Comparison of ENCODE assay signal across 27 cellular contexts in the genomic region with DNA sequence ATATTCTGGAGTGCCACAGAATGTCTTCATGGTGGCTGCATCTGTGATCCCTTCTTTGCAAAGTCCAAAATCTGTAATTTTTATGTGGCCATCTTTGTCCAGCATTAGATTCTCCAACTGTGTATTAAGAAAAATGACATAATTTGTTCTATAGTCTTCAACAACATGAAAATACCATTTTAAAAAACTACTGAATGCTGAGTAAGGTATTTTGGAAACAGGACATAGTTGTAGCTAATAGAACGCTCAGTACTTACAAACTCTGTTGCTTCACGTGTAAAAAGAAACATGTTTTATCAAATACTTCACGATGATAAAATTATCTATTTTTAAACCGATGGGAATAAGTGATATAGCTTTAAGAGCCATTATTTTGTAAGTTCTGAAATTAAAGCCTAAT.
DNase-seq lines count a peak whose midpoint lies in the region; ATAC-seq, FAIRE-seq and TF ChIP-seq lines count a peak whose summit lies in the region.
"Had no signal": no experiment of that assay in that cellular context is flagged by ENCODE, and none has a peak within 500 bp of the region (broad histone marks: within the 10 kb centered on the region; RNA-seq: fewer than 3 reads in every experiment).

No MANE protein-coding gene starts in this region.

- no peak for TF ChIP-seq RAD21 in HepG2 (CRISPR knock-in tag; IDR thresholded peaks at IDR 0.05)
- no peak for TF ChIP-seq RAD21 in K562 (CRISPR knock-in tag; conservative IDR thresholded peaks at IDR 0.05 in 1 of 2, IDR thresholded peaks at IDR 0.05 in 1 of 2)

- H3K9ac ChIP-seq in HepG2 (ENCODE audit: insufficient read depth, low read depth, low read length) (no peak overlapping the region), K562 (ENCODE audit: insufficient read depth in 1 of 2, low read depth in 2 of 2, low read length in 2 of 2) (no peak overlapping the region)
- H3K9ac ChIP-seq: BLaER1 had no signal

- no peak for DNase-seq in HepG2 (ENCODE audit: low spot score)
- no peak for DNase-seq in right lobe of liver
- no peak for DNase-seq in K562 (ENCODE audit: extremely low read depth in 1 of 4, low spot score in 3 of 4)
- no peak for DNase-seq in pancreas
- no peak for DNase-seq in small intestine
- no peak for DNase-seq in NCI-H1694 treated with DMSO at 0.1 percent for 48 hours (lab: John Stamatoyannopoulos, UW)
- no peak for DNase-seq in stimulated activated CD4-positive, alpha-beta T cell treated with anti-CD3 and anti-CD28 coated beads, Interleukin-12 subunit alpha, Interleukin-12 subunit beta, amount 100 ng/mL, for 4 hours
- DNase-seq: ACHN; BE2C; C1 segment of cervical spinal cord; CD4-positive, alpha-beta memory T cell; CD4-positive, CD25-positive, alpha-beta regulatory T cell; CD8-positive, alpha-beta memory T cell; COR-L47; DMS 273 treated with DMSO at 0.1 percent for 48 hours; DMS153; DMS53; DMS79; DND-41; EL; GDM1 had no signal

- H3K27ac ChIP-seq in HepG2 (ENCODE audit: extremely low read length, insufficient read depth, low read length) (no peak overlapping the region), right lobe of liver (no peak overlapping the region), K562 (ENCODE audit: extremely low read depth, low read depth, low read length) (no peak overlapping the region), pancreas (no peak overlapping the region), small intestine (ENCODE audit: low read depth in 1 of 2, low read length in 1 of 2) (no peak overlapping the region)
- H3K27ac ChIP-seq: 22Rv1, BLaER1 had no signal

- no peaks in the 10 kb centered on the region for H3K79me2 ChIP-seq in HepG2 (ENCODE audit: insufficient read depth, low read length)
- no peaks in the 10 kb centered on the region for H3K79me2 ChIP-seq in K562 (ENCODE audit: control insufficient read depth, insufficient read depth, low read length)

- H3K36me3 ChIP-seq in HepG2 (replicated peaks in 1 of 2; ENCODE audit: control insufficient read depth in 1 of 2, insufficient read depth in 2 of 2, low read length in 2 of 2): no peaks in the 10 kb centered on the region
- H3K36me3 ChIP-seq in right lobe of liver: no peaks in the 10 kb centered on the region
- H3K36me3 ChIP-seq in K562 (ENCODE audit: control insufficient read depth, insufficient read depth, low read length): no peaks in the 10 kb centered on the region
- no peaks in the 10 kb centered on the region for H3K36me3 ChIP-seq in pancreas
- H3K36me3 ChIP-seq in small intestine (ENCODE audit: control insufficient read depth in 2 of 2, insufficient read depth in 2 of 2, low read length in 2 of 2): no peaks in the 10 kb centered on the region

- FAIRE-seq in HepG2 (lab: Jason Lieb, UNC): no peak
- FAIRE-seq in K562 (lab: Jason Lieb, UNC): no peak
- peak; percentile 66 for FAIRE-seq in pancreas (lab: Jason Lieb, UNC)
- peak; percentile 47 for FAIRE-seq in small intestine (lab: Jason Lieb, UNC)
- FAIRE-seq: GM12878, GM12892, GM18507 had no signal

- no peaks in the 10 kb centered on the region for H3K9me1 ChIP-seq in K562 (ENCODE audit: control insufficient read depth, insufficient read depth, low read length)

- H3K27me3 ChIP-seq in HepG2 (ENCODE audit: control insufficient read depth in 1 of 2, insufficient read depth in 2 of 2, low read length in 2 of 2) (no peaks in the 10 kb centered on the region), right lobe of liver (no peaks in the 10 kb centered on the region), K562 (ENCODE audit: control insufficient read depth in 2 of 2, insufficient read depth in 2 of 2, low read length in 2 of 2) (no peaks in the 10 kb centered on the region), pancreas (no peaks in the 10 kb centered on the region), small intestine (ENCODE audit: control insufficient read depth in 2 of 2, insufficient read depth in 2 of 2, low read length in 2 of 2) (no peaks in the 10 kb centered on the region)
- H3K27me3 ChIP-seq: BE2C, BLaER1 had no signal

- intact Hi-C loops in HepG2 (cut with micrococcal nuclease; ENCODE audit: unreplicated experiment) (no loop called here), right lobe of liver (cut with DNase I) (no loop called here), K562 (cut with micrococcal nuclease) (no loop called here), pancreas (cut with DNase I) (no loop called here)

- POLR2A ChIA-PET in HepG2 (lab: Yijun Ruan, JAX) (no interaction called here), K562 (lab: Yijun Ruan, JAX) (no interaction called here)

- ATAC-seq in HepG2: no peak
- no peak for ATAC-seq in right lobe of liver
- no peak for ATAC-seq in K562
- ATAC-seq in pancreas: no peak
- no peak for ATAC-seq in GM21515 (IDR thresholded peaks at IDR 0.05; ENCODE audit: unreplicated experiment)
- ATAC-seq: GM12878 had no signal

- H3K4me3 ChIP-seq in HepG2 (replicated peaks in 1 of 3; ENCODE audit: insufficient read depth in 1 of 3, low read depth in 2 of 3, low read length in 3 of 3): no peak overlapping the region
- H3K4me3 ChIP-seq in right lobe of liver: no peak overlapping the region
- H3K4me3 ChIP-seq in K562: no peak overlapping the region
- no peak overlapping the region for H3K4me3 ChIP-seq in pancreas
- H3K4me3 ChIP-seq in small intestine (ENCODE audit: low read depth in 1 of 2, low read length in 2 of 2): no peak overlapping the region
- H3K4me3 ChIP-seq: BLaER1, GM12878 had no signal

- H4K20me1 ChIP-seq in HepG2 (ENCODE audit: insufficient read depth, low read length) (no peaks in the 10 kb centered on the region), K562 (replicated peaks; ENCODE audit: control insufficient read depth, insufficient read depth, low read length) (no peaks in the 10 kb centered on the region)
- H4K20me1 ChIP-seq: BLaER1 had no signal

- no TSS peak for BruUV-seq in HepG2 (replicated peaks; lab: Mats Ljungman, UMichigan)
- BruUV-seq in K562 (replicated peaks; lab: Mats Ljungman, UMichigan): no TSS peak

- 1% methylated on average over 4 of the region's 4 CpGs for WGBS in HepG2 (ENCODE audit: low lambda C conversion rate)
- WGBS in right lobe of liver (ENCODE audit: insufficient coverage, low coverage, low lambda C conversion rate, missing lambda C conversion rate): 83% methylated on average over 4 of the region's 4 CpGs
- WGBS in K562 (ENCODE audit: insufficient coverage, low coverage, missing lambda C conversion rate): 0% methylated on average over 4 of the region's 4 CpGs
- 67 to 81% methylated on average over 4 of the region's 4 CpGs for whole genome bisulfite sequencing in pancreas, 2 donors
- WGBS in small intestine, 3 donors: 87 to 93% (median 91%) methylated on average over 4 of the region's 4 CpGs

- no peak for TF ChIP-seq POLR2A in HepG2 (IDR thresholded peaks at IDR 0.05; ENCODE audit: insufficient read depth in 1 of 2, low read depth in 2 of 2, low read length in 2 of 2)
- TF ChIP-seq POLR2A in right lobe of liver (IDR thresholded peaks at IDR 0.05): no peak
- no peak for TF ChIP-seq POLR2A in K562 (conservative IDR thresholded peaks at IDR 0.05)

- in situ Hi-C loops in HepG2 (cut with HindIII; ENCODE audit: extremely low pct_ligation_motif_present, low pct_unique_long_range_greater_than_20kb) (no loop called here), K562 (cut with MboI) (no loop called here)

- H3K4me1 ChIP-seq in HepG2 (ENCODE audit: insufficient read depth, low read length) (no peaks in the 10 kb centered on the region), right lobe of liver (no peaks in the 10 kb centered on the region), K562 (replicated peaks in 1 of 2; ENCODE audit: control insufficient read depth in 2 of 2, insufficient read depth in 2 of 2, low read length in 2 of 2) (no peaks in the 10 kb centered on the region), pancreas (no peaks in the 10 kb centered on the region), small intestine (ENCODE audit: control insufficient read depth in 2 of 2, insufficient read depth in 1 of 2, low read depth in 1 of 2, low read length in 1 of 2) (no peaks in the 10 kb centered on the region)
- H3K4me1 ChIP-seq: BE2C, BLaER1 had no signal

- CTCF ChIA-PET in HepG2 (lab: Yijun Ruan, JAX; ENCODE audit: low intra/inter-chr PET ratio, low total read pairs): no interaction called here
- CTCF ChIA-PET in K562 (lab: Yijun Ruan, JAX; ENCODE audit: low intra/inter-chr PET ratio): no interaction called here

- H3K9me3 ChIP-seq in HepG2 (ENCODE audit: low read length) (no peaks in the 10 kb centered on the region), right lobe of liver (no peaks in the 10 kb centered on the region), K562 (replicated peaks; ENCODE audit: control insufficient read depth, insufficient read depth, low read depth, low read length) (no peaks in the 10 kb centered on the region), pancreas (no peaks in the 10 kb centered on the region), small intestine (ENCODE audit: control insufficient read depth, low read depth) (no peaks in the 10 kb centered on the region)
- H3K9me3 ChIP-seq: BE2C had no signal

- no peak for TF ChIP-seq CTCF in HepG2 (CRISPR knock-in tag; IDR thresholded peaks at IDR 0.05)
- TF ChIP-seq CTCF in right lobe of liver (IDR thresholded peaks at IDR 0.05): no peak
- no peak for TF ChIP-seq CTCF in K562 (IDR thresholded peaks at IDR 0.05 in 2 of 3, conservative IDR thresholded peaks at IDR 0.05 in 1 of 3; ENCODE audit: insufficient read depth in 2 of 3, low read depth in 1 of 3, low read length in 3 of 3)
- no peak for TF ChIP-seq CTCF in pancreas (IDR thresholded peaks at IDR 0.05)

- no peak for TF ChIP-seq EP300 in HepG2 (IDR thresholded peaks at IDR 0.05; ENCODE audit: low read depth in 2 of 2, low read length in 2 of 2)
- no peak for TF ChIP-seq EP300 in HepG2 (CRISPR knock-in tag; IDR thresholded peaks at IDR 0.05; ENCODE audit: borderline replicate concordance)
- TF ChIP-seq EP300 in K562 (IDR thresholded peaks at IDR 0.05; ENCODE audit: low read length): no peak

- H2AFZ ChIP-seq in HepG2 (ENCODE audit: low read length): no peak overlapping the region
- no peak overlapping the region for H2AFZ ChIP-seq in K562 (ENCODE audit: low read depth, low read length)

- H3K4me2 ChIP-seq in HepG2 (ENCODE audit: low read depth, low read length): no peak overlapping the region
- no peak overlapping the region for H3K4me2 ChIP-seq in K562 (ENCODE audit: insufficient read depth, low read length)
- H3K4me2 ChIP-seq: BLaER1 had no signal

TF ChIP-seq in HepG2, 621 proteins besides CTCF, POLR2A, EP300 and RAD21 (continues in another document):
- no peak for TF ChIP-seq ZNF841 (CRISPR knock-in tag; IDR thresholded peaks at IDR 0.05; ENCODE audit: borderline replicate concordance)
- TF ChIP-seq MAFF (IDR thresholded peaks at IDR 0.05; ENCODE audit: low read depth, low read length): peak; percentile 89
- TF ChIP-seq SNRNP70 (IDR thresholded peaks at IDR 0.05; ENCODE audit: low read depth, low read length): no peak
- no peak for TF ChIP-seq ZSCAN29 (CRISPR knock-in tag; conservative IDR thresholded peaks at IDR 0.05)

TF ChIP-seq in K562, 482 proteins besides CTCF, POLR2A, EP300 and RAD21 (continues in another document):
- peak; percentile 66 for TF ChIP-seq C11orf30 (IDR thresholded peaks at IDR 0.05; ENCODE audit: low read depth)
- no peak for TF ChIP-seq ERF (CRISPR knock-in tag; IDR thresholded peaks at IDR 0.05)
